Comparison of ENCODE assay signal across 8 cellular contexts in genomic region chrX:115561605-115562491, GRCh38. TPM values are rescaled to one million over a fixed set of nuclear protein-coding genes. Genes with fewer than 3 reads are reported as not detected.
A peak's percentile ranks its signal among the peaks of the same experiment; 100 is the strongest.
DNase-seq lines count a peak whose midpoint lies in the region; ATAC-seq and TF ChIP-seq lines count a peak whose summit lies in the region.

No MANE protein-coding gene starts in this region.

- H3K4me1 Mint-ChIP-seq in T-cell = peaks cover 0 to 3% (median 0%) of the 10 kb centered on the region in 3 donors
- peaks cover 0 to 6% (median 0%) of the 10 kb centered on the region in 7 donors for H3K4me1 Mint-ChIP-seq in naive thymus-derived CD4-positive, alpha-beta T cell

- H3K4me2 ChIP-seq in IMR-90 (ENCODE audit: low read depth, low read length) = peak overlapping the region; percentile 66

- peaks cover 0 to 5% of the 10 kb centered on the region in 2 experiments; a peak in 1 of 4 replicates for H3K79me1 ChIP-seq in IMR-90 (ENCODE audit: low read depth in 1 of 2, low read length in 2 of 2)

- peaks cover 2% of the 10 kb centered on the region; the same call in 1 of the 2 replicates for H3K27me3 ChIP-seq in IMR-90 (ENCODE audit: control insufficient read depth, insufficient read depth, low read length)
- peaks cover 0 to 4% of the 10 kb centered on the region in 2 donors for H3K27me3 ChIP-seq in naive thymus-derived CD4-positive, alpha-beta T cell (ENCODE audit: control insufficient read depth in 2 of 2, insufficient read depth in 2 of 2, low read length in 2 of 2)

- no peaks in the 10 kb centered on the region for H3K9me3 Mint-ChIP-seq in T-cell
- H3K9me3 Mint-ChIP-seq in naive thymus-derived CD4-positive, alpha-beta T cell = peaks cover 0 to 1% (median 0%) of the 10 kb centered on the region in 11 donors

- H3K23ac ChIP-seq in IMR-90 (ENCODE audit: low read depth, low read length) = peak overlapping the region; percentile 90

- no peaks in the 10 kb centered on the region for H3K36me3 ChIP-seq in IMR-90 (ENCODE audit: control insufficient read depth, insufficient read depth, low read length)
- H3K36me3 ChIP-seq in naive thymus-derived CD4-positive, alpha-beta T cell (ENCODE audit: control insufficient read depth in 2 of 3, insufficient read depth in 3 of 3, low read length in 3 of 3) = no peaks in the 10 kb centered on the region

- dilution Hi-C loops in IMR-90 (cut with HindIII; ENCODE audit: low sequenced_read_pairs, unreplicated experiment) = no loop called here

- H3K36me3 Mint-ChIP-seq in T-cell = no peaks in the 10 kb centered on the region
- no peaks in the 10 kb centered on the region for H3K36me3 Mint-ChIP-seq in naive thymus-derived CD4-positive, alpha-beta T cell

- TF ChIP-seq CTCF in IMR-90 (conservative IDR thresholded peaks at IDR 0.05; ENCODE audit: low read depth, low read length) = no peak
- no peak for TF ChIP-seq CTCF in fibroblast of mammary gland (conservative IDR thresholded peaks at IDR 0.05; ENCODE audit: control insufficient read depth, insufficient read depth, low read depth, low read length)

- peak overlapping the region; percentile 99 for H3K27ac ChIP-seq in IMR-90 (ENCODE audit: insufficient read depth, low read length)
- no peak overlapping the region for H3K27ac ChIP-seq in naive thymus-derived CD4-positive, alpha-beta T cell (ENCODE audit: low read depth, low read length)

- H4K20me1 ChIP-seq in IMR-90 (ENCODE audit: insufficient read depth, low read length) = peaks cover 4% of the 10 kb centered on the region; the same call in 1 of the 2 replicates

- intact Hi-C loops in IMR-90 (cut with micrococcal nuclease) = loop anchor here (1.0 to 5.0 kb wide), 4 partner anchors 81 to 330 kb away; partner anchors contain the start of gene LRCH2
- intact Hi-C loops in naive thymus-derived CD4-positive, alpha-beta T cell (cut with micrococcal nuclease) = no loop called here

- 0% methylated on average over 11 of the region's 56 CpGs; no CpG with 5 or more reads in 1 of the 2 experiments for WGBS in IMR-90 (ENCODE audit: extremely low coverage in 2 of 2, insufficient read length in 1 of 2), 2 experiments

- no TSS peak for BruUV-seq in IMR-90 (replicated peaks; lab: Mats Ljungman, UMichigan)

- H3K4ac ChIP-seq in IMR-90 (ENCODE audit: low read depth, low read length) = peak overlapping the region; percentile 84

- in situ Hi-C loops in ACHN (cut with HindIII; ENCODE audit: low pct_ligation_motif_present, low pct_unique_long_range_greater_than_20kb, low sequenced_read_pairs) (no loop called here), IMR-90 (cut with MboI; ENCODE audit: low sequenced_read_pairs) (loop anchor here (5.0 kb wide), 1 partner anchor 220 kb away; no protein-coding TSS in a partner anchor)

- peak overlapping the region; percentile 62 for H4K5ac ChIP-seq in IMR-90 (ENCODE audit: low read depth, low read length)

- peak overlapping the region; percentile 56 for H4K91ac ChIP-seq in IMR-90 (ENCODE audit: insufficient read depth, low read depth, low read length)

- H3K14ac ChIP-seq in IMR-90 (replicated peaks; ENCODE audit: low read depth, low read length) = peak overlapping the region; percentile 86

- H2BK20ac ChIP-seq in IMR-90 (ENCODE audit: low read depth, low read length) = peak overlapping the region; percentile 63

- H3K56ac ChIP-seq in IMR-90 (ENCODE audit: extremely low read depth, insufficient read depth, low read length) = peak overlapping the region; percentile 83

- peak overlapping the region; percentile 92 for H2BK5ac ChIP-seq in IMR-90 (ENCODE audit: low read depth, low read length, poor library complexity, severe bottlenecking)

- H2AK9ac ChIP-seq in IMR-90 (replicated peaks; ENCODE audit: low read depth, low read length, poor library complexity) = peak overlapping the region; percentile 93

- no peak overlapping the region for H3K27ac Mint-ChIP-seq in T-cell
- no peak overlapping the region for H3K27ac Mint-ChIP-seq in naive thymus-derived CD4-positive, alpha-beta T cell

- CTCF ChIA-PET in IMR-90 (lab: Yijun Ruan, JAX) = interaction anchor here (1.4 kb wide), 2 partner anchors 81 to 96 kb away, joined by 3 to 5 read pairs; no protein-coding TSS in a partner anchor
- CTCF ChIA-PET in T-cell (lab: Charles Lee) = interaction anchor here in 1 of 2 donors (0.6 kb wide), 1 partner anchor 32 kb away, joined by 4 read pairs; no protein-coding TSS in a partner anchor
- CTCF ChIA-PET in naive thymus-derived CD4-positive, alpha-beta T cell (lab: Charles Lee) = no interaction called here

- ATAC-seq in GM18867 (IDR thresholded peaks at IDR 0.05; ENCODE audit: unreplicated experiment) (peak; percentile 20), IMR-90 (ENCODE audit: low read depth) (peak; percentile 44), T-cell (replicated peaks in 1 of 4) (no peak), GM18909 (IDR thresholded peaks at IDR 0.05; ENCODE audit: poor library complexity, unreplicated experiment) (no peak)
- no peak for ATAC-seq in naive thymus-derived CD4-positive, alpha-beta T cell

- H3K9ac ChIP-seq in IMR-90 (ENCODE audit: low read depth, low read length) = peak overlapping the region; percentile 99

- H2BK15ac ChIP-seq in IMR-90 (ENCODE audit: low read depth, low read length) = peak overlapping the region; percentile 81; the same call in 2 of the 3 replicates

- H3K9me3 ChIP-seq in IMR-90 (ENCODE audit: control insufficient read depth, insufficient read depth, low read length) = no peaks in the 10 kb centered on the region
- no peaks in the 10 kb centered on the region for H3K9me3 ChIP-seq in naive thymus-derived CD4-positive, alpha-beta T cell (ENCODE audit: control insufficient read depth in 2 of 3, low read length in 3 of 3)

- H2AK5ac ChIP-seq in IMR-90 (ENCODE audit: low read depth, low read length) = peak overlapping the region; percentile 73

- H2BK120ac ChIP-seq in IMR-90 (ENCODE audit: low read depth, low read length) = peak overlapping the region; percentile 65

- H3K4me3 ChIP-seq in IMR-90 (ENCODE audit: insufficient read depth, low read depth, low read length) (peak overlapping the region; percentile 99), fibroblast of mammary gland (ENCODE audit: control insufficient read depth, low read depth, low read length) (peak overlapping the region; percentile 67)
- no peak overlapping the region for H3K4me3 ChIP-seq in naive thymus-derived CD4-positive, alpha-beta T cell (ENCODE audit: low read length)

- DNase-seq in ACHN (peak; percentile 34), IMR-90 (peak; percentile 35), T-cell (no peak), fibroblast of mammary gland (ENCODE audit: low read depth) (peak; percentile 34)
- DNase-seq in naive thymus-derived CD4-positive, alpha-beta T cell = peak in 1 of 9 donors; percentile 21
- no peak for DNase-seq in stimulated activated CD4-positive, alpha-beta T cell treated with anti-CD3 and anti-CD28 coated beads, Interleukin-12 subunit alpha, Interleukin-12 subunit beta, amount 100 ng/mL, for 4 hours

- peak overlapping the region; percentile 82 for H2AFZ ChIP-seq in IMR-90 (replicated peaks; ENCODE audit: low read length, poor library complexity)

- H3K27me3 Mint-ChIP-seq in T-cell = peaks cover 6 to 47% of the 10 kb centered on the region in 2 donors
- peaks cover 9 to 34% (median 16%) of the 10 kb centered on the region in 5 donors for H3K27me3 Mint-ChIP-seq in naive thymus-derived CD4-positive, alpha-beta T cell

- H3K9me1 ChIP-seq in IMR-90 (ENCODE audit: insufficient read depth, low read length) = no peaks in the 10 kb centered on the region

- H3K4me3 Mint-ChIP-seq in T-cell = peak overlapping the region in 2 of 3 donors; percentile 46 to 58
- H3K4me3 Mint-ChIP-seq in naive thymus-derived CD4-positive, alpha-beta T cell = peak overlapping the region in 6 of 10 donors; percentile 42 to 78 (median 67)

- TF ChIP-seq RAD21 in IMR-90 (IDR thresholded peaks at IDR 0.05; ENCODE audit: low read length) = 0 out of 2 replicates have a peak, but pooled peaks have one; percentile 4

- H3K4me1 ChIP-seq in IMR-90 (ENCODE audit: control insufficient read depth, insufficient read depth, low read length) = peaks cover 3% of the 10 kb centered on the region
- H3K4me1 ChIP-seq in naive thymus-derived CD4-positive, alpha-beta T cell (ENCODE audit: control insufficient read depth in 2 of 2, insufficient read depth in 2 of 2, low read length in 2 of 2) = no peaks in the 10 kb centered on the region

- no peak for TF ChIP-seq POLR2A in IMR-90 (IDR thresholded peaks at IDR 0.05; ENCODE audit: low read depth, low read length)

- POLR2A ChIA-PET in IMR-90 (lab: Charles Lee; ENCODE audit: unreplicated experiment) = interaction anchor here (0.5 kb wide), 1 partner anchor 24 kb away, joined by 3 read pairs; no protein-coding TSS in a partner anchor
- POLR2A ChIA-PET in T-cell (lab: Charles Lee) = no interaction called here
- POLR2A ChIA-PET in naive thymus-derived CD4-positive, alpha-beta T cell (lab: Charles Lee) = no interaction called here

- H4K8ac ChIP-seq in IMR-90 (ENCODE audit: low read depth in 2 of 2, low read length in 2 of 2) = peak overlapping the region; percentile 69 to 82; a peak in 2 of 4 replicates

- H3K18ac ChIP-seq in IMR-90 (ENCODE audit: low read depth, low read length) = peak overlapping the region; percentile 95

TF ChIP-seq in IMR-90, 13 proteins besides CTCF, POLR2A, EP300 and RAD21:
- TF ChIP-seq ELK1 (IDR thresholded peaks at IDR 0.05; ENCODE audit: borderline replicate concordance, low read depth, low read length) (no peak), FOS (IDR thresholded peaks at IDR 0.05; ENCODE audit: low read depth, low read length) (no peak), MXI1 (IDR thresholded peaks at IDR 0.05; ENCODE audit: borderline replicate concordance, low read depth, low read length) (no peak), SMC3 (IDR thresholded peaks at IDR 0.05; ENCODE audit: low read depth, low read length) (no peak)

RNA-seq across cellular contexts. Expression of gene PLS3, which starts 0.9 kb away (rescaled TPM):
- total RNA-seq in IMR-90 (2012; rRNA removed) = 252 and 370 TPM in 2 replicates
- 123 and 158 TPM in 2 replicates for polyA plus RNA-seq in IMR-90 (2012; rRNA removed)
- 14.7 and 45.1 TPM in 2 replicates for polyA plus RNA-seq in IMR-90 (2012; cell fraction: cytosol; rRNA removed)
- 5.9 and 65.2 TPM in 2 replicates for polyA plus RNA-seq in IMR-90 (2012; cell fraction: nucleus; rRNA removed; ENCODE audit: low replicate concordance)
- 1 to 10 TPM in 1 of 5 donors, under 1 TPM in 4; 0.30 to 1.3 (median 0.73) TPM for total RNA-seq in T-cell
- 1 to 10 TPM in 1 of 5 experiments, under 1 TPM in 2, not detected in 2; 0.16 to 2.4 (median 0.27) TPM for total RNA-seq in naive thymus-derived CD4-positive, alpha-beta T cell
- not detected for polyA plus RNA-seq in naive thymus-derived CD4-positive, alpha-beta T cell

Comparison
In these comparisons a context has a peak if more than half of its experiments do, and no peak if none do; other contexts are left out.
1. DNase-seq: peak in ACHN (single experiment), IMR-90 (single experiment) and fibroblast of mammary gland (single experiment); none in T-cell (0 of 34) and stimulated activated CD4-positive, alpha-beta T cell treated with anti-CD3 and anti-CD28 coated beads, Interleukin-12 subunit alpha, Interleukin-12 subunit beta, amount 100 ng/mL, for 4 hours (single experiment).
2. ATAC-seq: peak in GM18867 (single experiment) and IMR-90 (single experiment); none in T-cell (0 of 4), naive thymus-derived CD4-positive, alpha-beta T cell (single experiment) and GM18909 (single experiment).
3. RNA of gene PLS3, which starts 0.9 kb away (total RNA-seq): 252 to 370 TPM in IMR-90; 0.30 to 1.3 TPM in T-cell and 0.16 to 2.4 TPM in naive thymus-derived CD4-positive, alpha-beta T cell; every median in the first group is over 10 times any median in the second.